24 cellular contexts compared by ENCODE assay signal in genomic region chr20:47481330-47482216, GRCh38. TPM values are rescaled to one million over a fixed set of nuclear protein-coding genes. Genes with fewer than 3 reads are reported as not detected.
DNase-seq lines count a peak whose midpoint lies in the region; ATAC-seq, FAIRE-seq and TF ChIP-seq lines count a peak whose summit lies in the region.
"Had no signal": no experiment of that assay in that cellular context is flagged by ENCODE, and none has a peak within 500 bp of the region (broad histone marks: within the 10 kb centered on the region; RNA-seq: fewer than 3 reads in every experiment).

No MANE protein-coding gene starts in this region.

- DNase-seq in activated naive CD8-positive, alpha-beta T cell treated with anti-CD3 and anti-CD28 coated beads for 36 hours, result no peak
- DNase-seq in GM12878 (ENCODE audit: low read depth, low spot score), result no peak
- no peak for DNase-seq in stimulated activated naive B cell treated with anti-CD40 and anti-IgM and Interleukin-4, amounts not matched to agents 10 μg/mL and 1 μg/mL and 100 μg/mL, for 72 hours
- no peak for DNase-seq in A673 (ENCODE audit: low spot score)
- no peak for DNase-seq in NCI-H2081 treated with DMSO at 0.1 percent for 48 hours (lab: John Stamatoyannopoulos, UW)
- no peak for DNase-seq in caudate nucleus (lab: John Stamatoyannopoulos, UW)
- DNase-seq: activated CD4-positive, CD25-positive, alpha-beta regulatory T cell; body of pancreas; CD4-positive, alpha-beta memory T cell; colonic mucosa; DMS79 treated with DMSO at 0.1 percent for 48 hours; Karpas-422; left ventricle myocardium superior; NCI-H1092; NCI-H2081; NCI-H510A; psoas muscle; SHP77 treated with DMSO at 0.1 percent for 48 hours; stimulated activated naive CD8-positive, alpha-beta T cell treated with anti-CD3 and anti-CD28 coated beads, Interleukin-15, Interleukin-2, amounts not matched to agents 100 U/mL and 50 U/mL, for 24 hours; T-cell; tibial artery had no signal

- H3K9me3 Mint-ChIP-seq in activated naive CD8-positive, alpha-beta T cell (ENCODE audit: low read depth), result no peaks in the 10 kb centered on the region
- no peaks in the 10 kb centered on the region for H3K9me3 Mint-ChIP-seq in activated naive CD8-positive, alpha-beta T cell treated with anti-CD3 and anti-CD28 coated beads for 36 hours
- no peaks in the 10 kb centered on the region for H3K9me3 Mint-ChIP-seq in stimulated activated naive B cell treated with anti-CD40 and anti-IgM and Interleukin-4, amounts not matched to agents 10 μg/mL and 1 μg/mL and 100 μg/mL, for 72 hours
- H3K9me3 Mint-ChIP-seq: CD4-positive, alpha-beta memory T cell; T-cell had no signal

- H3K4me3 Mint-ChIP-seq in activated naive CD8-positive, alpha-beta T cell, result no peak overlapping the region
- no peak overlapping the region for H3K4me3 Mint-ChIP-seq in activated naive CD8-positive, alpha-beta T cell treated with anti-CD3 and anti-CD28 coated beads for 36 hours
- H3K4me3 Mint-ChIP-seq in stimulated activated naive B cell treated with anti-CD40 and anti-IgM and Interleukin-4, amounts not matched to agents 10 μg/mL and 1 μg/mL and 100 μg/mL, for 72 hours, result no peak overlapping the region
- H3K4me3 Mint-ChIP-seq: CD4-positive, alpha-beta memory T cell; T-cell had no signal

- H2AFZ ChIP-seq in OCI-LY1 (ENCODE audit: low read length), result peak overlapping the region; percentile 89; the same call in 1 of the 2 replicates
- no peak overlapping the region; the same call in 1 of the 2 replicates for H2AFZ ChIP-seq in GM12878 (ENCODE audit: control insufficient read depth, low read depth, low read length)

- TF ChIP-seq CTCF in OCI-LY1 (IDR thresholded peaks at IDR 0.05; ENCODE audit: low read length) (no peak), GM12878 (IDR thresholded peaks at IDR 0.05 in 2 of 3, conservative IDR thresholded peaks at IDR 0.05 in 1 of 3; ENCODE audit: control insufficient read depth in 2 of 3, extremely low read depth in 1 of 3, insufficient read depth in 1 of 3, low read depth in 3 of 3, low read length in 3 of 3) (no peak), A673 (conservative IDR thresholded peaks at IDR 0.05; ENCODE audit: low read depth, low read length) (no peak)

- H4K20me1 ChIP-seq in OCI-LY1 (ENCODE audit: insufficient read depth, low read length) (no peaks in the 10 kb centered on the region), GM12878 (ENCODE audit: control insufficient read depth, insufficient read depth) (no peaks in the 10 kb centered on the region)

- H3K4me3 ChIP-seq in OCI-LY1 (ENCODE audit: low read depth, low read length, poor library complexity, severe bottlenecking) (no peak overlapping the region), GM12878 (no peak overlapping the region), A673 (ENCODE audit: low read depth, low read length, poor library complexity, severe bottlenecking) (no peak overlapping the region)
- H3K4me3 ChIP-seq: body of pancreas, colonic mucosa, psoas muscle, tibial artery had no signal

- no peaks in the 10 kb centered on the region for H3K27me3 ChIP-seq in OCI-LY1 (ENCODE audit: insufficient read depth, low read length)
- no peaks in the 10 kb centered on the region for H3K27me3 ChIP-seq in GM12878 (replicated peaks in 1 of 2; ENCODE audit: control insufficient read depth in 2 of 2, insufficient read depth in 2 of 2, low read length in 1 of 2)
- H3K27me3 ChIP-seq in A673 (replicated peaks; ENCODE audit: insufficient read depth, low read depth, low read length, poor library complexity), result no peaks in the 10 kb centered on the region
- H3K27me3 ChIP-seq: body of pancreas, colonic mucosa, tibial artery had no signal

- H3K27ac ChIP-seq in OCI-LY1 (ENCODE audit: low read depth, low read length, poor library complexity, severe bottlenecking) (peak overlapping the region; percentile 100), GM12878 (ENCODE audit: control insufficient read depth, insufficient read depth) (no peak overlapping the region), A673 (ENCODE audit: low read depth, low read length, poor library complexity, severe bottlenecking) (no peak overlapping the region), caudate nucleus (ENCODE audit: low read depth, low read length) (no peak overlapping the region)
- H3K27ac ChIP-seq: body of pancreas, colonic mucosa, psoas muscle, tibial artery had no signal

- SMC1A ChIA-PET in GM12878 (lab: Charles Lee; ENCODE audit: uncharacterized antibody, unreplicated experiment), result interaction anchor here (1.0 to 10.0 kb wide), 2 partner anchors 10 to 25 kb away, joined by 3 to 134 read pairs; no protein-coding TSS in a partner anchor

- H3K4me1 ChIP-seq in OCI-LY1 (ENCODE audit: insufficient read depth, low read length, severe bottlenecking), result peaks cover 78% of the 10 kb centered on the region
- peaks cover 29% of the 10 kb centered on the region for H3K4me1 ChIP-seq in GM12878 (ENCODE audit: control insufficient read depth, insufficient read depth, low read length)
- no peaks in the 10 kb centered on the region for H3K4me1 ChIP-seq in A673 (ENCODE audit: insufficient read depth, low read length, poor library complexity, severe bottlenecking)
- H3K4me1 ChIP-seq: body of pancreas, colonic mucosa, psoas muscle, tibial artery had no signal

- no peaks in the 10 kb centered on the region for H3K27me3 Mint-ChIP-seq in activated naive CD8-positive, alpha-beta T cell
- no peaks in the 10 kb centered on the region for H3K27me3 Mint-ChIP-seq in activated naive CD8-positive, alpha-beta T cell treated with anti-CD3 and anti-CD28 coated beads for 36 hours
- H3K27me3 Mint-ChIP-seq in stimulated activated naive B cell treated with anti-CD40 and anti-IgM and Interleukin-4, amounts not matched to agents 10 μg/mL and 1 μg/mL and 100 μg/mL, for 72 hours, result no peaks in the 10 kb centered on the region
- H3K27me3 Mint-ChIP-seq: CD4-positive, alpha-beta memory T cell; T-cell had no signal

- CTCF ChIA-PET in GM12878 (lab: Yijun Ruan, JAX), result no interaction called here
- CTCF ChIA-PET in A673 (lab: Charles Lee), result no interaction called here

- WGBS in GM12878 (ENCODE audit: insufficient coverage, insufficient replicate concordance, low lambda C conversion rate, missing lambda C conversion rate), result 87% methylated on average over 15 of the region's 15 CpGs

- H3K9me2 ChIP-seq in OCI-LY1 (ENCODE audit: low read depth, low read length), result no peaks in the 10 kb centered on the region

- H3K36me3 ChIP-seq in OCI-LY1 (ENCODE audit: insufficient read depth, low read length) (no peaks in the 10 kb centered on the region), GM12878 (ENCODE audit: control insufficient read depth in 2 of 2, insufficient read depth in 2 of 2, low read length in 1 of 2) (no peaks in the 10 kb centered on the region), A673 (ENCODE audit: insufficient read depth, low read length, poor library complexity, severe bottlenecking) (no peaks in the 10 kb centered on the region)
- H3K36me3 ChIP-seq: colonic mucosa, tibial artery had no signal

- no peak for ATAC-seq in GM12878
- no peak for ATAC-seq in stimulated activated naive B cell treated with anti-CD40 and anti-IgM and Interleukin-4, amounts not matched to agents 10 μg/mL and 1 μg/mL and 100 μg/mL, for 72 hours (replicated peaks)
- ATAC-seq: body of pancreas; left ventricle myocardium superior; psoas muscle; stimulated activated naive CD8-positive, alpha-beta T cell treated with anti-CD3 and anti-CD28 coated beads, Interleukin-15, Interleukin-2, amounts not matched to agents 100 U/mL and 50 U/mL, for 24 hours; T-cell had no signal

- no peak for TF ChIP-seq POLR2A in GM12878 (IDR thresholded peaks at IDR 0.05; ENCODE audit: low read depth, low read length)

- H3K4me2 ChIP-seq in OCI-LY1 (ENCODE audit: low read length) (peak overlapping the region; percentile 61), GM12878 (ENCODE audit: control insufficient read depth, insufficient read depth) (no peak overlapping the region)

- in situ Hi-C loops in GM12878 (cut with MboI), result no loop called here

- RAD21 ChIA-PET in GM12878 (lab: Charles Lee; ENCODE audit: unreplicated experiment), result interaction anchor here (1.2 kb wide), 1 partner anchor 8 kb away, joined by 4 read pairs; no protein-coding TSS in a partner anchor

- H3K4me1 Mint-ChIP-seq in activated naive CD8-positive, alpha-beta T cell (ENCODE audit: low read depth), result peaks cover 31% of the 10 kb centered on the region
- peaks cover 23% of the 10 kb centered on the region for H3K4me1 Mint-ChIP-seq in activated naive CD8-positive, alpha-beta T cell treated with anti-CD3 and anti-CD28 coated beads for 36 hours
- H3K4me1 Mint-ChIP-seq in stimulated activated naive B cell treated with anti-CD40 and anti-IgM and Interleukin-4, amounts not matched to agents 10 μg/mL and 1 μg/mL and 100 μg/mL, for 72 hours, result peaks cover 46 to 73% of the 10 kb centered on the region in 2 donors

- intact Hi-C loops in GM12878 (cut with micrococcal nuclease; ENCODE audit: unreplicated experiment), result no loop called here
- intact Hi-C loops in A673 (cut with micrococcal nuclease; ENCODE audit: unreplicated experiment), result no loop called here

- TF ChIP-seq EP300 in GM12878 (IDR thresholded peaks at IDR 0.05; ENCODE audit: borderline replicate concordance in 1 of 2, control insufficient read depth in 1 of 2, low read depth in 2 of 2, low read length in 2 of 2), result no peak

- H3K36me3 Mint-ChIP-seq in activated naive CD8-positive, alpha-beta T cell, result no peaks in the 10 kb centered on the region
- H3K36me3 Mint-ChIP-seq in activated naive CD8-positive, alpha-beta T cell treated with anti-CD3 and anti-CD28 coated beads for 36 hours, result peaks cover 2% of the 10 kb centered on the region
- H3K36me3 Mint-ChIP-seq in stimulated activated naive B cell treated with anti-CD40 and anti-IgM and Interleukin-4, amounts not matched to agents 10 μg/mL and 1 μg/mL and 100 μg/mL, for 72 hours, result peaks cover 0 to 1% of the 10 kb centered on the region in 2 donors
- H3K36me3 Mint-ChIP-seq: CD4-positive, alpha-beta memory T cell; T-cell had no signal

- no peaks in the 10 kb centered on the region for H3F3A ChIP-seq in OCI-LY1 (ENCODE audit: insufficient read depth, low read length)

- H3K9ac ChIP-seq in OCI-LY1 (ENCODE audit: low read length), result peak overlapping the region; percentile 66
- no peak overlapping the region for H3K9ac ChIP-seq in GM12878 (ENCODE audit: control insufficient read depth, insufficient read depth, low read length)

- POLR2A ChIA-PET in GM12878 (lab: Charles Lee) (interaction anchor here (0.6 to 1.3 kb wide), 3 partner anchors 9 to 125 kb away, joined by 3 read pairs; partner anchors contain the start of gene ZMYND8), A673 (lab: Charles Lee; ENCODE audit: low non-redundant PET) (no interaction called here)

- H3K9me3 ChIP-seq in OCI-LY1 (ENCODE audit: low read length) (no peaks in the 10 kb centered on the region), GM12878 (replicated peaks; ENCODE audit: control insufficient read depth, insufficient read depth, low read length) (no peaks in the 10 kb centered on the region), A673 (ENCODE audit: low read depth, low read length, poor library complexity, severe bottlenecking) (no peaks in the 10 kb centered on the region)
- H3K9me3 ChIP-seq: body of pancreas, colonic mucosa, psoas muscle, tibial artery had no signal

- H3K79me2 ChIP-seq in OCI-LY1 (ENCODE audit: insufficient read depth, low read length) (no peaks in the 10 kb centered on the region), GM12878 (ENCODE audit: control insufficient read depth, insufficient read depth, low read length) (no peaks in the 10 kb centered on the region)

- no peak for TF ChIP-seq RAD21 in GM12878 (IDR thresholded peaks at IDR 0.05; ENCODE audit: insufficient read depth, low read depth, low read length)

- FAIRE-seq in GM12878 (lab: Jason Lieb, UNC), result no peak
- FAIRE-seq: H54 had no signal

- BruUV-seq in GM12878 (replicated peaks; lab: Mats Ljungman, UMichigan) (no TSS peak), A673 (replicated peaks; lab: Mats Ljungman, UMichigan) (no TSS peak)

- H3K27ac Mint-ChIP-seq in activated naive CD8-positive, alpha-beta T cell, result peak overlapping the region; percentile 78
- no peak overlapping the region for H3K27ac Mint-ChIP-seq in activated naive CD8-positive, alpha-beta T cell treated with anti-CD3 and anti-CD28 coated beads for 36 hours
- peak overlapping the region; percentile 60 for H3K27ac Mint-ChIP-seq in stimulated activated naive B cell treated with anti-CD40 and anti-IgM and Interleukin-4, amounts not matched to agents 10 μg/mL and 1 μg/mL and 100 μg/mL, for 72 hours

RNA-seq across cellular contexts. Expression of gene NCOA3, which starts 20.1 kb away (rescaled TPM):
- total RNA-seq in activated naive CD8-positive, alpha-beta T cell treated with anti-CD3 and anti-CD28 coated beads for 36 hours, result 10 to 100 TPM; 58.1 to 66.4 TPM
- 241 and 256 TPM in 2 replicates for total RNA-seq in GM12878 (2013; cell fraction: nucleolus; rRNA removed)
- 82.4 and 88.7 TPM in 2 replicates for total RNA-seq in GM12878 (2014; rRNA removed)
- total RNA-seq in GM12878 (2014; rRNA removed; fragmentation: Illumina TruSeq; extraction: Trizol), result 95.3 and 95.8 TPM in 2 replicates
- total RNA-seq in GM12878 (2021), result 87.4 and 96.2 TPM in 2 replicates
- polyA plus RNA-seq in GM12878 (2011; ENCODE audit: low read depth), result 30.3 TPM
- polyA plus RNA-seq in GM12878 (2011; rRNA removed), result 92.6 and 114 TPM in 2 replicates
- 60.3 and 60.4 TPM in 2 replicates for polyA plus RNA-seq in GM12878 (2011; cell fraction: cytosol; rRNA removed)
- 89.9 and 95.2 TPM in 2 replicates for polyA plus RNA-seq in GM12878 (2011; cell fraction: nucleus; rRNA removed)
- polyA plus RNA-seq in GM12878 (2012), result 38.3 and 50.2 TPM in 2 replicates
- 78.2 and 94.6 TPM in 2 replicates for polyA plus RNA-seq in GM12878 (2014; fragmentation: Illumina TruSeq; extraction: Trizol)
- polyA plus RNA-seq in GM12878 (2014; fragmentation: Nextera tagmentation; extraction: Ambion mirVana), result 10 to 100 TPM; 16.9 to 18.0 TPM
- polyA plus RNA-seq in GM12878 (2014; rRNA removed), result 62.4 and 66.0 TPM in 2 replicates
- polyA plus RNA-seq in GM12878 (2016; fragmentation: Nextera tagmentation; extraction: Ambion mirVana), result 10 to 100 TPM; 68.1 to 69.1 TPM
- polyA minus RNA-seq in GM12878 (2011; rRNA and poly(A)+ RNA removed), result 126 and 138 TPM in 2 replicates
- polyA minus RNA-seq in GM12878 (2011; cell fraction: cytosol; rRNA and poly(A)+ RNA removed), result 52.3 and 52.4 TPM in 2 replicates
- 48.2 and 66.5 TPM in 2 replicates for polyA minus RNA-seq in GM12878 (2011; cell fraction: nucleus; rRNA and poly(A)+ RNA removed)
- total RNA-seq in A673 (2021), result 26.2 and 26.8 TPM in 2 replicates
